ENCODE assay signal across 12 cellular contexts in genomic region chr10:3942930-3943489, GRCh38.
DNase-seq lines count a peak whose midpoint lies in the region; ATAC-seq and TF ChIP-seq lines count a peak whose summit lies in the region.
"Had no signal": no experiment of that assay in that cellular context is flagged by ENCODE, and none has a peak within 500 bp of the region (broad histone marks: within the 10 kb centered on the region; RNA-seq: fewer than 3 reads in every experiment).

No MANE protein-coding gene starts in this region.

- peak overlapping the region; percentile 12 for H3K27ac Mint-ChIP-seq in activated T-cell treated with anti-CD3 and anti-CD28 coated beads, Interleukin-2, amount 50 U/mL, for 24 hours

- H3K36me3 Mint-ChIP-seq in activated T-cell treated with anti-CD3 and anti-CD28 coated beads, Interleukin-2, amount 50 U/mL, for 24 hours (ENCODE audit: low read depth) = peaks cover 4% of the 10 kb centered on the region

- H3K27me3 ChIP-seq in RWPE2 (ENCODE audit: insufficient read depth, poor library complexity, severe bottlenecking) = no peaks in the 10 kb centered on the region
- no peaks in the 10 kb centered on the region for H3K27me3 ChIP-seq in smooth muscle cell (ENCODE audit: low read depth)

- peak overlapping the region; percentile 32 for H3K9ac ChIP-seq in smooth muscle cell (ENCODE audit: low read depth)
- H3K9ac ChIP-seq: KMS-11 had no signal

- peak overlapping the region; percentile 99 for H2AFZ ChIP-seq in smooth muscle cell (ENCODE audit: low read depth)

- no peaks in the 10 kb centered on the region for H4K20me1 ChIP-seq in smooth muscle cell (ENCODE audit: low read depth)

- 80% methylated on average over 9 of the region's 9 CpGs for WGBS in smooth muscle cell (ENCODE audit: low lambda C conversion rate)

- no peaks in the 10 kb centered on the region for H3K79me2 ChIP-seq in smooth muscle cell (ENCODE audit: low read depth)

- ATAC-seq in RWPE2 (ENCODE audit: low read depth) (0 out of 3 replicates have a peak, but pooled peaks have one; percentile 10), GM21360 (IDR thresholded peaks at IDR 0.05; ENCODE audit: unreplicated experiment) (no peak), HG03135 (IDR thresholded peaks at IDR 0.05; ENCODE audit: unreplicated experiment) (no peak)

- H3K4me3 ChIP-seq in RWPE2 (ENCODE audit: severe bottlenecking) (no peak overlapping the region), smooth muscle cell (no peak overlapping the region)

- no peaks in the 10 kb centered on the region for H3K27me3 Mint-ChIP-seq in activated T-cell treated with anti-CD3 and anti-CD28 coated beads, Interleukin-2, amount 50 U/mL, for 24 hours

- peaks cover 24% of the 10 kb centered on the region for H3F3A ChIP-seq in smooth muscle cell (ENCODE audit: low read depth)

- peak overlapping the region; percentile 58 for H3K4me3 Mint-ChIP-seq in activated T-cell treated with anti-CD3 and anti-CD28 coated beads, Interleukin-2, amount 50 U/mL, for 24 hours

- H3K9me3 Mint-ChIP-seq in activated T-cell treated with anti-CD3 and anti-CD28 coated beads, Interleukin-2, amount 50 U/mL, for 24 hours = no peaks in the 10 kb centered on the region

- peaks cover 51% of the 10 kb centered on the region for H3K4me1 Mint-ChIP-seq in activated T-cell treated with anti-CD3 and anti-CD28 coated beads, Interleukin-2, amount 50 U/mL, for 24 hours (ENCODE audit: low read depth)

- TF ChIP-seq CTCF in RWPE2 (IDR thresholded peaks at IDR 0.05; ENCODE audit: poor library complexity, severe bottlenecking) = no peak
- TF ChIP-seq CTCF in smooth muscle cell (IDR thresholded peaks at IDR 0.05; ENCODE audit: borderline replicate concordance, insufficient read depth, poor library complexity, severe bottlenecking) = no peak

- peaks cover 4% of the 10 kb centered on the region for H3K4me1 ChIP-seq in RWPE2 (ENCODE audit: insufficient read depth, poor library complexity, severe bottlenecking)
- peaks cover 4% of the 10 kb centered on the region for H3K4me1 ChIP-seq in smooth muscle cell (ENCODE audit: low read depth)

- no peaks in the 10 kb centered on the region for H3K36me3 ChIP-seq in RWPE2 (ENCODE audit: low read depth)
- no peaks in the 10 kb centered on the region for H3K36me3 ChIP-seq in smooth muscle cell (ENCODE audit: low read depth)

- DNase-seq in activated T-cell treated with anti-CD3 and anti-CD28 coated beads, Interleukin-2, amount 50 U/mL, for 24 hours = no peak
- DNase-seq in activated T-cell treated with anti-CD3 and anti-CD28 coated beads for 4 hours (no peak), RWPE2 (ENCODE audit: low spot score) (no peak), dermis blood vessel endothelial cell (peak; percentile 28), smooth muscle cell (lab: John Stamatoyannopoulos, UW; ENCODE audit: unreplicated experiment) (no peak), AML-193 (lab: John Stamatoyannopoulos, UW) (no peak)
- DNase-seq: activated CD4-positive, alpha-beta T cell treated with anti-CD3 and anti-CD28 coated beads for 4 hours; NCI-H524 treated with DMSO at 0.1 percent for 48 hours; OCI-M1 had no signal

- H3K27ac ChIP-seq in RWPE2 (ENCODE audit: poor library complexity, severe bottlenecking) (no peak overlapping the region), smooth muscle cell (ENCODE audit: low read depth) (peak overlapping the region; percentile 83)
- H3K27ac ChIP-seq: KMS-11 had no signal

- no peak overlapping the region for H3K4me2 ChIP-seq in smooth muscle cell
- H3K4me2 ChIP-seq: KMS-11 had no signal

- H3K9me3 ChIP-seq in RWPE2 (ENCODE audit: severe bottlenecking) (no peaks in the 10 kb centered on the region), smooth muscle cell (replicated peaks; ENCODE audit: low read depth) (no peaks in the 10 kb centered on the region)
